9 cellular contexts compared by ENCODE assay signal in the genomic region with DNA sequence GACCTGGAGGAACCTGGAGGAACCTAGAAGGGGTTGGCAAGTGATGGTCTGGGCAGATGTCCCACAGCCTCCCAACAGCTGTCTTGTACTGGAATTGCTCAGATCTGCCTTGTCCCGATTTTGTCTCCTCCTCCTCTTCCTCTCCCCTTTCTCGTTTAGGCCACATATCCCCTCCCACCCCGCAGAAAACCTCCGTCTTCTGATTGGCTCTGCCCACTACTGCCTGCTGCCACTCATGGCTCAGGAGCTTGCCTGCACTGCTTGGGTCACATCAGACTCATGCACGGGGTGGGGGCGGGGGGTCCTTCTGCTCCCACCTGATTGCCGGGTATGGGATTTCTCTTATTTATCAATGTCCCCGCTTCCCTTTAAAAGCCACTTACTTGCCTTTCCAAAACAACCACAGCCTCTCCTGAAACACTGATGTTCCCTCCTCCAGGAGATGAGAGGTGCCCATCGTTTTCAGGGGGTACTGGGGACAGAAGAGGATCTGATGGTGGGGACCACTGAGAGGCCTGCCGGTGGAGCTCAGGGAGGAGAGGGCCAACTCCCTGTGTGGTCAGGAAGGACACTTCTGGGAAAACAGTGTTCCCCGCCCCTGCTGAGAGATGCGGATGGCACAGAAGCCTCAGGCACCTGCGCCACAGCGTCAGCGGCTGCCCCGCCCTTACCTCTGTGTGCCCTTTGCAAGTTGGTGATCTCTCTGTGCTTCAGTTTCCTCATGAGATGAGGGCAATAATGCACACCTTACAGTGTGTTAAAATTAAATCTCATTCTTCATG. TPM values are rescaled to one million over a fixed set of nuclear protein-coding genes. Genes with fewer than 3 reads are reported as not detected.
DNase-seq lines count a peak whose midpoint lies in the region; ATAC-seq and TF ChIP-seq lines count a peak whose summit lies in the region.
"Had no signal": no experiment of that assay in that cellular context is flagged by ENCODE, and none has a peak within 500 bp of the region (broad histone marks: within the 10 kb centered on the region; RNA-seq: fewer than 3 reads in every experiment).

No MANE protein-coding gene starts in this region.

- H3K27me3 ChIP-seq in ascending aorta (no peaks in the 10 kb centered on the region), upper lobe of right lung (no peaks in the 10 kb centered on the region), BE2C (no peaks in the 10 kb centered on the region)

- intact Hi-C loops in ascending aorta (cut with DNase I), result no loop called here
- intact Hi-C loops in upper lobe of right lung (cut with DNase I), result no loop called here

- no peak overlapping the region for H3K4me3 ChIP-seq in ascending aorta
- no peak overlapping the region for H3K4me3 ChIP-seq in upper lobe of right lung
- no peak overlapping the region for H3K4me3 ChIP-seq in BE2C (ENCODE audit: low read depth, low read length)

- peak overlapping the region; percentile 74 for H3K27ac Mint-ChIP-seq in activated T-cell treated with anti-CD3 and anti-CD28 coated beads, Interleukin-2, amount 50 U/mL, for 72 hours

- H3K9me3 Mint-ChIP-seq in activated T-cell treated with anti-CD3 and anti-CD28 coated beads, Interleukin-2, amount 50 U/mL, for 72 hours, result no peaks in the 10 kb centered on the region

- no peak for DNase-seq in activated T-cell treated with anti-CD3 and anti-CD28 coated beads, Interleukin-2, amount 50 U/mL, for 72 hours
- no peak for DNase-seq in activated T-cell treated with anti-CD3 and anti-CD28 coated beads, Interleukin-2, amount 50 U/mL, for 48 hours
- DNase-seq in ascending aorta (ENCODE audit: low spot score in 2 of 2) (peak in 1 of 2 donors; percentile 59), kidney tubule cell (ENCODE audit: low spot score) (peak; percentile 46), upper lobe of right lung (peak; percentile 39), BE2C (no peak), Ammon's horn (ENCODE audit: low spot score) (no peak)
- DNase-seq: stimulated activated CD4-positive, alpha-beta T cell treated with anti-CD3 and anti-CD28 coated beads, Interleukin-2, amount 100 ng/mL, for 48 hours had no signal

- TF ChIP-seq CTCF in ascending aorta (IDR thresholded peaks at IDR 0.05) (no peak), upper lobe of right lung (IDR thresholded peaks at IDR 0.05) (no peak), BE2C (IDR thresholded peaks at IDR 0.05; ENCODE audit: low read depth, low read length) (no peak)

- peak overlapping the region in 1 of 2 donors; percentile 39 for H3K4me3 Mint-ChIP-seq in activated T-cell treated with anti-CD3 and anti-CD28 coated beads, Interleukin-2, amount 50 U/mL, for 72 hours

- H3K36me3 Mint-ChIP-seq in activated T-cell treated with anti-CD3 and anti-CD28 coated beads, Interleukin-2, amount 50 U/mL, for 72 hours (ENCODE audit: insufficient read depth in 2 of 2), result no peaks in the 10 kb centered on the region

- H3K9me3 ChIP-seq in ascending aorta (no peaks in the 10 kb centered on the region), upper lobe of right lung (no peaks in the 10 kb centered on the region), BE2C (no peaks in the 10 kb centered on the region)

- peak overlapping the region; percentile 77 to 89 for H3K27ac ChIP-seq in ascending aorta
- no peak overlapping the region for H3K27ac ChIP-seq in upper lobe of right lung

- H3K4me1 ChIP-seq in ascending aorta, result peaks cover 5 to 41% of the 10 kb centered on the region in 2 donors
- peaks cover 34% of the 10 kb centered on the region for H3K4me1 ChIP-seq in upper lobe of right lung
- H3K4me1 ChIP-seq in BE2C, result peaks cover 16% of the 10 kb centered on the region

- H3K36me3 ChIP-seq in ascending aorta (peaks cover 17 to 21% of the 10 kb centered on the region in 2 donors), upper lobe of right lung (peaks cover 28% of the 10 kb centered on the region), BE2C (peaks cover 2% of the 10 kb centered on the region; the same call in 1 of the 2 replicates)

- ATAC-seq in activated T-cell treated with anti-CD3 and anti-CD28 coated beads, Interleukin-2, amount 50 U/mL, for 72 hours (replicated peaks in 1 of 2), result no peak
- ATAC-seq in upper lobe of right lung (no peak), HG02938 (IDR thresholded peaks at IDR 0.05; ENCODE audit: unreplicated experiment) (no peak)

- H3K27me3 Mint-ChIP-seq in activated T-cell treated with anti-CD3 and anti-CD28 coated beads, Interleukin-2, amount 50 U/mL, for 72 hours (ENCODE audit: low read depth), result no peaks in the 10 kb centered on the region

- peaks cover 60% of the 10 kb centered on the region for H3K4me1 Mint-ChIP-seq in activated T-cell treated with anti-CD3 and anti-CD28 coated beads, Interleukin-2, amount 50 U/mL, for 72 hours (ENCODE audit: low read depth)

RNA-seq across cellular contexts. Expression of a gene that starts 14.7 kb away (rescaled TPM):
- 10 to 100 TPM; 38.4 to 40.4 TPM for total RNA-seq in activated T-cell treated with anti-CD3 and anti-CD28 coated beads, Interleukin-2, amount 50 U/mL, for 72 hours
- total RNA-seq in ascending aorta, result 84.4 TPM
- 101 TPM for total RNA-seq in upper lobe of right lung
- 64.4 TPM for polyA plus RNA-seq in BE2C (2012; ENCODE audit: insufficient read depth, insufficient read length, low read depth)

RNA-seq across cellular contexts. Expression of a gene that starts 57.1 kb away (rescaled TPM):
- 10 to 100 TPM; 39.3 to 43.5 TPM for total RNA-seq in activated T-cell treated with anti-CD3 and anti-CD28 coated beads, Interleukin-2, amount 50 U/mL, for 72 hours
- total RNA-seq in ascending aorta (6.8 TPM), upper lobe of right lung (17.5 TPM)
- 25.6 TPM for polyA plus RNA-seq in BE2C (2012; ENCODE audit: insufficient read depth, insufficient read length, low read depth)

Comparison
In these comparisons a context has a peak if more than half of its experiments do, and no peak if none do; other contexts are left out.
1. DNase-seq: peak in kidney tubule cell (single experiment) and upper lobe of right lung (single experiment); none in activated T-cell treated with anti-CD3 and anti-CD28 coated beads, Interleukin-2, amount 50 U/mL, for 72 hours (0 of 2), activated T-cell treated with anti-CD3 and anti-CD28 coated beads, Interleukin-2, amount 50 U/mL, for 48 hours (0 of 2), BE2C (single experiment) and Ammon's horn (single experiment).